In genomic region chr1:14545422-14546025, GRCh38 we compare ENCODE assay signal across 10 cellular contexts.
"Had no signal": no experiment of that assay in that cellular context is flagged by ENCODE, and none has a peak within 500 bp of the region (broad histone marks: within the 10 kb centered on the region; RNA-seq: fewer than 3 reads in every experiment).

No MANE protein-coding gene starts in this region.

- H3K4me3 ChIP-seq: GM23338 had no signal

- H2AFZ ChIP-seq: GM23338 had no signal

- H3K4me2 ChIP-seq: GM23338, KMS-11 had no signal

- H3K27ac ChIP-seq: HL-60, KMS-11 had no signal

- FAIRE-seq: H1, H54 had no signal

- DNase-seq: H9, HCEC 1CT, HFFc6, IMR-90, KBM-7 had no signal

- H3K9ac ChIP-seq: KMS-11 had no signal

- ATAC-seq: GM23338 had no signal
